10 cellular contexts compared by ENCODE assay signal in the genomic region with DNA sequence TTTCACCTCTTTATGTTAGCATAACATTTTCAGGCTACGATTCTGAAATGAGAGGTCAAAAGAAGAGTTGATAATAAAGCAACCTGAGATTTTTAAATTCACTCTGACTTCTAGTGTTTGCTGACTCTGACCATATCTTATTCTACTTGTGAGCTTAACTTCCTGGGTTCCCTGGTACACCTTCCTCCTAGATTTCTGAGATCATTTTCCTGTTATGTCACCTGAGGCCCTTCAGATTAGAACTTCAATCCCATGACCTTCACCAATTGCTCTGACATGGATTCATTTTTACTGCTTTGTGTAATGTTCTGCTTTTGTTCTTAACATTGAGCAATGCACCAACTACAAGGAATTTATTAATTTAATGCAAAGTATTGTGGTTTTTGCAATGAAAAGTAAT.
"Had no signal": no experiment of that assay in that cellular context is flagged by ENCODE, and none has a peak within 500 bp of the region (broad histone marks: within the 10 kb centered on the region; RNA-seq: fewer than 3 reads in every experiment).

No MANE protein-coding gene starts in this region.

- H3K4me3 Mint-ChIP-seq: HFFc6, IgD-negative memory B cell had no signal

- H3K4me1 Mint-ChIP-seq: IgD-negative memory B cell had no signal

- H3K9me3 Mint-ChIP-seq: HFFc6 had no signal

- H3K36me3 ChIP-seq: HAP-1 had no signal

- ATAC-seq: HCT116, HepG2 had no signal

- H3K36me3 Mint-ChIP-seq: IgD-negative memory B cell had no signal

- FAIRE-seq: HepG2 had no signal

- DNase-seq: GOT3, H7, HFFc6, KBM-7 had no signal

- H3K27me3 Mint-ChIP-seq: IgD-negative memory B cell had no signal

- H3K4me2 ChIP-seq: KMS-11 had no signal

- H3K27ac ChIP-seq: HL-60, KMS-11 had no signal

- H3K4me3 ChIP-seq: HAP-1 had no signal

- H3K27ac Mint-ChIP-seq: HFFc6, IgD-negative memory B cell had no signal

- H3K9me3 ChIP-seq: HAP-1 had no signal
